In the genomic region with DNA sequence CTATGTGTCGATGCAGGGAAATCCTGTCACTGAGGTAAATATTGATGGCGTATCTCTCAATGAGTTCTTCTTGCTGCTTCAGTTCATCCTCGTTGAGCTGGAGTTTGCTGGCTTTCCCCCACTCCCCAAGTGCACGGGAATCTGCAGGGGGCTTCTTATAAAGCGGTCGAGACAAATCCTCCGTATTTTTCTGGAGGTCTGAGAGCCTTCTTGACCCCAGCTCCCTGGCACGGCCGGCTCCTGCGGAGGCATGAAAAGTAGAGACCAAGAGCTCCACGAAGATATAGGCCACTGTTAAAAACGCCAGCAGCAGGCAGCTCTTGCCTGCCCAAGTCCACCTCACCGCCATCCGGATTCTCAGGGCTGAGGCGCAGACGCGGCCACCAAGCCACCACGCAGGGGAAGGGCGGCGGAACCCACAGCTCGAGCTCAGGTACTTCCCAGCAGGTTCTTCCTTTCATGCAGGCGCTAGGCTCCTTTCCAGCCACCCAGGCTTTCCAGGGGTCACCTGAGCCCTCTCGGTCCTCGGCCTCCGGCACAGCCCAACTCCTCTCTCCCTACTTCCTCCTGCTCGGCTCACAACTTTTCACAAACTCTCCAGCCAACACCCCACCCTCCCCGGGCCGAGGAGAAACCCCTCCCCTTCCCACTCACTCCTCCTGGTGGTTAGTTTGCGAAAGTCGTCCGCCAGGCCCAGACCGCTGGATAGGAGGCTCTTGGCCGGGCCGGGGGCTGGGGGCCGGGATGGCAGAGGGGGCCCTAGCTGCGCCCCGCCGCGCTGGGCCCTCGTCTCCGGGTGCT, we compare ENCODE assay signal across 8 cellular contexts. TPM values are rescaled to one million over a fixed set of nuclear protein-coding genes. Genes with fewer than 3 reads are reported as not detected.
DNase-seq lines count a peak whose midpoint lies in the region; ATAC-seq, FAIRE-seq and TF ChIP-seq lines count a peak whose summit lies in the region.

A gene (minus strand): TSS at position 596 of the 801 bp plus-strand sequence. CDS start 247 bp downstream, at position 349.

- DNase-seq in NCI-H524 (lab: John Stamatoyannopoulos, UW) (peak; percentile 19 to 57), NCI-H524 treated with DMSO at 0.1 percent for 48 hours (lab: John Stamatoyannopoulos, UW) (no peak), NCI-H2107 (lab: John Stamatoyannopoulos, UW) (peak; percentile 58), WERI-Rb-1 (peak; percentile 82), bronchial epithelial cell (ENCODE audit: low read depth) (peak; percentile 77), inferior parietal cortex (ENCODE audit: extremely low spot score) (peak; percentile 77)
- DNase-seq in stimulated activated CD4-positive, alpha-beta T cell treated with anti-CD3 and anti-CD28 coated beads, Interleukin-12 subunit alpha, Interleukin-12 subunit beta, amount 100 ng/mL, for 24 hours (ENCODE audit: low read depth in 2 of 2) = peak; percentile 50 to 66

- ATAC-seq in HG02870 (IDR thresholded peaks at IDR 0.05; ENCODE audit: unreplicated experiment) = peak; percentile 68

- H3K9me3 ChIP-seq in WERI-Rb-1 (ENCODE audit: severe bottlenecking) = no peaks in the 10 kb centered on the region

- peak within 1 kb of the TSS; percentile 87 for H3K27ac ChIP-seq in WERI-Rb-1

- H3K36me3 ChIP-seq in WERI-Rb-1 (peaks cover 20% of the 10 kb centered on the region), bronchial epithelial cell (ENCODE audit: control insufficient read depth, insufficient read depth, low read length) (no peaks in the 10 kb centered on the region)

- FAIRE-seq in bronchial epithelial cell (lab: Jason Lieb, UNC) = no peak

- peak; percentile 68 for TF ChIP-seq CTCF in WERI-Rb-1 (IDR thresholded peaks at IDR 0.05; ENCODE audit: low read depth, low read length)
- TF ChIP-seq CTCF in bronchial epithelial cell (IDR thresholded peaks at IDR 0.05; ENCODE audit: insufficient read depth, low read length, severe bottlenecking) = peak; percentile 77

- H3K27me3 ChIP-seq in WERI-Rb-1 (ENCODE audit: insufficient read depth, low read depth, severe bottlenecking) (no peaks in the 10 kb centered on the region), bronchial epithelial cell (ENCODE audit: control insufficient read depth, insufficient read depth, low read length) (no peaks in the 10 kb centered on the region)

- H3K4me3 ChIP-seq in WERI-Rb-1 (ENCODE audit: low read depth, low read length) = peak within 1 kb of the TSS; percentile 72
- peak within 1 kb of the TSS; percentile 92 for H3K4me3 ChIP-seq in bronchial epithelial cell (ENCODE audit: low read depth, low read length)

RNA-seq across cellular contexts. Expression of the gene that starts here (rescaled TPM):
- 9.7 and 10.8 TPM in 2 replicates for total RNA-seq in bronchial epithelial cell
